ENCODE assay signal across 9 cellular contexts in genomic region chr3:37855363-37855970, GRCh38. TPM values are rescaled to one million over a fixed set of nuclear protein-coding genes. Genes with fewer than 3 reads are reported as not detected.
A peak's percentile ranks its signal among the peaks of the same experiment; 100 is the strongest.
DNase-seq lines count a peak whose midpoint lies in the region; FAIRE-seq and TF ChIP-seq lines count a peak whose summit lies in the region.
"Had no signal": no experiment of that assay in that cellular context is flagged by ENCODE, and none has a peak within 500 bp of the region (broad histone marks: within the 10 kb centered on the region; RNA-seq: fewer than 3 reads in every experiment).

No MANE protein-coding gene starts in this region.

- no peak overlapping the region for H3K4me3 Mint-ChIP-seq in glutamatergic neuron (ENCODE audit: unreplicated experiment)

- no peak overlapping the region for H2AFZ ChIP-seq in KMS-11 (ENCODE audit: low read depth)

- no peak overlapping the region for H3K27ac ChIP-seq in KMS-11
- H3K27ac ChIP-seq: BLaER1 treated with 17β-estradiol and CSF1 and Interleukin-3, amounts not matched to agents 10 nM and 100 nM had no signal

- H3K27me3 ChIP-seq in KMS-11 (ENCODE audit: insufficient read depth, low read depth) = no peaks in the 10 kb centered on the region

- peaks cover 14% of the 10 kb centered on the region for H3K27me3 Mint-ChIP-seq in glutamatergic neuron (ENCODE audit: unreplicated experiment)

- H3K9ac ChIP-seq in KMS-11 = no peak overlapping the region
- H3K9ac ChIP-seq: BLaER1 treated with 17β-estradiol and CSF1 and Interleukin-3, amounts not matched to agents 10 nM and 100 nM had no signal

- H3K79me2 ChIP-seq in KMS-11 (ENCODE audit: insufficient read depth, low read depth) = no peaks in the 10 kb centered on the region

- DNase-seq in DMS79 treated with DMSO at 0.1 percent for 48 hours (lab: John Stamatoyannopoulos, UW) = peak; percentile 6
- no peak for DNase-seq in DMS79 (lab: John Stamatoyannopoulos, UW)
- peak; percentile 63 for DNase-seq in SKM-1 (lab: John Stamatoyannopoulos, UW; ENCODE audit: unreplicated experiment)
- DNase-seq in activated naive CD4-positive, alpha-beta T cell treated with anti-CD3 and anti-CD28 coated beads, Interleukin-2, amount 50 U/mL, for 16 hours = peak; percentile 75
- peak; percentile 92 for DNase-seq in glutamatergic neuron
- DNase-seq in posterior vena cava (ENCODE audit: low spot score) = peak; percentile 95
- peak; percentile 74 for DNase-seq in urothelium cell line (ENCODE audit: low spot score)

- no peak overlapping the region for H3K4me2 ChIP-seq in KMS-11
- H3K4me2 ChIP-seq: BLaER1 treated with 17β-estradiol and CSF1 and Interleukin-3, amounts not matched to agents 10 nM and 100 nM had no signal

- no peaks in the 10 kb centered on the region for H3K4me1 Mint-ChIP-seq in glutamatergic neuron (ENCODE audit: low read depth, unreplicated experiment)

- TF ChIP-seq CTCF in KMS-11 (conservative IDR thresholded peaks at IDR 0.05; ENCODE audit: low read depth, low read length) (peak; percentile 89), glutamatergic neuron (IDR thresholded peaks at IDR 0.05; ENCODE audit: partially characterized antibody, unreplicated experiment) (peak; percentile 97)

- no peaks in the 10 kb centered on the region for H3K36me3 Mint-ChIP-seq in glutamatergic neuron (ENCODE audit: unreplicated experiment)

- intact Hi-C loops in posterior vena cava (cut with DNase I) = loop anchor here (2.0 to 5.0 kb wide), 2 partner anchors 111 to 112 kb away; no protein-coding TSS in a partner anchor

- no peak overlapping the region for H3K27ac Mint-ChIP-seq in glutamatergic neuron (ENCODE audit: unreplicated experiment)

- H3K4me3 ChIP-seq in KMS-11 (IDR thresholded peaks at IDR 0.05; ENCODE audit: insufficient read depth, low read depth, low read length) = no peak overlapping the region
- H3K4me3 ChIP-seq: BLaER1 treated with 17β-estradiol and CSF1 and Interleukin-3, amounts not matched to agents 10 nM and 100 nM had no signal

- FAIRE-seq in urothelium cell line (lab: Jason Lieb, UNC) = peak; percentile 20

- H3K4me1 ChIP-seq in KMS-11 (ENCODE audit: low read depth, poor library complexity, severe bottlenecking) = peaks cover 4% of the 10 kb centered on the region

- H3K9me3 Mint-ChIP-seq in glutamatergic neuron (ENCODE audit: unreplicated experiment) = peaks cover 6% of the 10 kb centered on the region

- no peaks in the 10 kb centered on the region for H3K36me3 ChIP-seq in KMS-11 (ENCODE audit: insufficient read depth)
- H3K36me3 ChIP-seq: BLaER1 treated with 17β-estradiol and CSF1 and Interleukin-3, amounts not matched to agents 10 nM and 100 nM had no signal

- H4K20me1 ChIP-seq in KMS-11 (ENCODE audit: insufficient read depth) = no peaks in the 10 kb centered on the region

RNA-seq across cellular contexts. Expression of gene CTDSPL, which starts 6.2 kb away (rescaled TPM):
- total RNA-seq in glutamatergic neuron (ENCODE audit: unreplicated experiment) (6.6 TPM), posterior vena cava (10 to 100 TPM; 41.3 to 45.7 TPM)
